ENCODE assay signal across 10 cellular contexts in the genomic region with DNA sequence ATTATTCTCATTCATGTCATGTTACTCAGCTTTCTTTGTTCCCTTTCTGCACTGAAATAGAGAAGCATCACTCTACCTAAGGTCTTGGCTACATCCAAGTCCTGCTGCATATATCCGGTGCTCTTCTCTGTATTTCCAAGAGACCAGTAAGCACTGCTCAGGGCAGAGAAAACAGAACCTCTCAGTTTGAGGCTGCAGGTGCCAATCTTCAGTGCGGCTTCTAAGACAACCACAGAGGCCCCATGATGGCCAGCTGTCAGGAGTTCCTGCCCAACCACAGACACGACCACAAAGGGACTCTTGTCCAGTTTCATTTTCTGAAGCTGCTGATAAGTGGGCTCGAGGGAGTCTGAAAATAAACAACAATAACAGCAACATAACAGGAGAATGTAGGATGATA.
DNase-seq lines count a peak whose midpoint lies in the region; ATAC-seq and TF ChIP-seq lines count a peak whose summit lies in the region.
"Had no signal": no experiment of that assay in that cellular context is flagged by ENCODE, and none has a peak within 500 bp of the region (broad histone marks: within the 10 kb centered on the region; RNA-seq: fewer than 3 reads in every experiment).

No MANE protein-coding gene starts in this region.

- H4K20me1 ChIP-seq in BLaER1: no peaks in the 10 kb centered on the region
- H4K20me1 ChIP-seq in PC-3 (ENCODE audit: low read length): no peaks in the 10 kb centered on the region

- CTCF ChIA-PET in PC-3 (lab: Charles Lee): no interaction called here

- intact Hi-C loops in head of caudate nucleus (cut with DNase I): no loop called here
- intact Hi-C loops in PC-3 (cut with micrococcal nuclease): no loop called here

- H3K9ac ChIP-seq in BLaER1 (no peak overlapping the region; the same call in 1 of the 2 replicates), endodermal cell (ENCODE audit: extremely low read depth, low read length, poor library complexity, severe bottlenecking) (no peak overlapping the region), PC-3 (ENCODE audit: low read length) (no peak overlapping the region)

- H3K4me2 ChIP-seq in BLaER1: peak overlapping the region; percentile 77
- H3K4me2 ChIP-seq in PC-3 (ENCODE audit: low read length): no peak overlapping the region

- H3K27ac Mint-ChIP-seq in endodermal cell: no peak overlapping the region
- H3K27ac Mint-ChIP-seq in activated T-cell treated with anti-CD3 and anti-CD28 coated beads, Interleukin-2, amount 50 U/mL, for 72 hours: no peak overlapping the region
- H3K27ac Mint-ChIP-seq: dendritic cell treated with granulocyte-macrophage colony-stimulating factor and Interleukin-4, amounts not matched to agents 40 ng/mL and 50 ng/mL, for 4 days had no signal

- no peaks in the 10 kb centered on the region for H3F3A ChIP-seq in PC-3 (ENCODE audit: low read length, unreplicated experiment)

- H3K27me3 Mint-ChIP-seq in endodermal cell (ENCODE audit: insufficient read depth): no peaks in the 10 kb centered on the region
- no peaks in the 10 kb centered on the region for H3K27me3 Mint-ChIP-seq in activated T-cell treated with anti-CD3 and anti-CD28 coated beads, Interleukin-2, amount 50 U/mL, for 72 hours (ENCODE audit: low read depth)
- H3K27me3 Mint-ChIP-seq: dendritic cell treated with granulocyte-macrophage colony-stimulating factor and Interleukin-4, amounts not matched to agents 40 ng/mL and 50 ng/mL, for 4 days had no signal

- no peak overlapping the region for H2AFZ ChIP-seq in PC-3 (ENCODE audit: low read length)

- 90 to 100% methylated on average over 3 of the region's 4 CpGs for WGBS in endodermal cell (ENCODE audit: insufficient coverage in 1 of 2, insufficient read length in 1 of 2), 2 experiments

- no TSS peak for BruUV-seq in PC-3 (replicated peaks; lab: Mats Ljungman, UMichigan)

- TF ChIP-seq CTCF in GM20000 (IDR thresholded peaks at IDR 0.05; ENCODE audit: extremely low read depth, missing control alignments) (no peak), endodermal cell (conservative IDR thresholded peaks at IDR 0.05) (no peak), PC-3 (conservative IDR thresholded peaks at IDR 0.05; ENCODE audit: low read depth, low read length) (no peak)

- H3K79me2 ChIP-seq in PC-3 (ENCODE audit: low read length): no peaks in the 10 kb centered on the region

- no peak overlapping the region for H3K4me3 Mint-ChIP-seq in endodermal cell
- H3K4me3 Mint-ChIP-seq in activated T-cell treated with anti-CD3 and anti-CD28 coated beads, Interleukin-2, amount 50 U/mL, for 72 hours: no peak overlapping the region
- H3K4me3 Mint-ChIP-seq: dendritic cell treated with granulocyte-macrophage colony-stimulating factor and Interleukin-4, amounts not matched to agents 40 ng/mL and 50 ng/mL, for 4 days had no signal

- H3K27ac ChIP-seq in BLaER1 (no peak overlapping the region), endodermal cell (ENCODE audit: low read depth, low read length) (no peak overlapping the region), PC-3 (ENCODE audit: low read length) (no peak overlapping the region)

- DNase-seq in GM20000 (ENCODE audit: low spot score) (peak; percentile 20), MV-4-11 (lab: John Stamatoyannopoulos, UW) (peak; percentile 78), head of caudate nucleus (peak in 40 of 42 donors; percentile 13 to 77 (median 55)), endodermal cell (no peak), SHP77 (lab: John Stamatoyannopoulos, UW) (no peak), PC-3 (no peak)
- no peak for DNase-seq in activated T-cell treated with anti-CD3 and anti-CD28 coated beads, Interleukin-2, amount 50 U/mL, for 72 hours
- DNase-seq: NCI-H226 had no signal

- peaks cover 36% of the 10 kb centered on the region for H3K4me1 ChIP-seq in BLaER1
- peaks cover 9% of the 10 kb centered on the region for H3K4me1 ChIP-seq in endodermal cell (ENCODE audit: control insufficient read depth, insufficient read depth, low read length)
- H3K4me1 ChIP-seq in PC-3 (ENCODE audit: insufficient read depth, low read length): no peaks in the 10 kb centered on the region

- H3K4me3 ChIP-seq in BLaER1 (no peak overlapping the region), endodermal cell (ENCODE audit: low read length) (no peak overlapping the region), PC-3 (ENCODE audit: low read length) (no peak overlapping the region)

- POLR2A ChIA-PET in PC-3 (lab: Charles Lee; ENCODE audit: unreplicated experiment): interaction anchor here (0.6 kb wide), 1 partner anchor 164 kb away, joined by 5 read pairs; no protein-coding TSS in a partner anchor

- no peak for ATAC-seq in activated T-cell treated with anti-CD3 and anti-CD28 coated beads, Interleukin-2, amount 50 U/mL, for 72 hours (replicated peaks in 1 of 2)
- ATAC-seq in PC-3: no peak

- H3K9me2 ChIP-seq in PC-3 (replicated peaks; ENCODE audit: low read length): no peaks in the 10 kb centered on the region

- H3K27me3 ChIP-seq in BLaER1 (no peaks in the 10 kb centered on the region), endodermal cell (ENCODE audit: control insufficient read depth, insufficient read depth, low read length, poor library complexity, severe bottlenecking) (no peaks in the 10 kb centered on the region), PC-3 (ENCODE audit: low read length) (no peaks in the 10 kb centered on the region)

- H3K9me3 Mint-ChIP-seq in endodermal cell: no peaks in the 10 kb centered on the region
- no peaks in the 10 kb centered on the region for H3K9me3 Mint-ChIP-seq in activated T-cell treated with anti-CD3 and anti-CD28 coated beads, Interleukin-2, amount 50 U/mL, for 72 hours
- H3K9me3 Mint-ChIP-seq: dendritic cell treated with granulocyte-macrophage colony-stimulating factor and Interleukin-4, amounts not matched to agents 40 ng/mL and 50 ng/mL, for 4 days had no signal

- H3K36me3 ChIP-seq in BLaER1 (no peaks in the 10 kb centered on the region), endodermal cell (ENCODE audit: control insufficient read depth, insufficient read depth, low read length) (no peaks in the 10 kb centered on the region), PC-3 (ENCODE audit: low read depth, low read length) (no peaks in the 10 kb centered on the region)

- H3K4me1 Mint-ChIP-seq in endodermal cell: peaks cover 15% of the 10 kb centered on the region
- peaks cover 12% of the 10 kb centered on the region for H3K4me1 Mint-ChIP-seq in activated T-cell treated with anti-CD3 and anti-CD28 coated beads, Interleukin-2, amount 50 U/mL, for 72 hours (ENCODE audit: low read depth)

- H3K36me3 Mint-ChIP-seq in endodermal cell (ENCODE audit: low read depth): no peaks in the 10 kb centered on the region
- no peaks in the 10 kb centered on the region for H3K36me3 Mint-ChIP-seq in activated T-cell treated with anti-CD3 and anti-CD28 coated beads, Interleukin-2, amount 50 U/mL, for 72 hours (ENCODE audit: insufficient read depth in 2 of 2)

- H3K9me3 ChIP-seq in BLaER1 (no peaks in the 10 kb centered on the region), endodermal cell (ENCODE audit: control insufficient read depth, low read length) (no peaks in the 10 kb centered on the region), PC-3 (ENCODE audit: low read length) (no peaks in the 10 kb centered on the region)

Comparison
In these comparisons a context has a peak if more than half of its experiments do, and no peak if none do; other contexts are left out.
1. DNase-seq: peak in GM20000 (single experiment), MV-4-11 (single experiment) and head of caudate nucleus (40 of 42); none in endodermal cell (single experiment), SHP77 (0 of 2), activated T-cell treated with anti-CD3 and anti-CD28 coated beads, Interleukin-2, amount 50 U/mL, for 72 hours (0 of 2) and PC-3 (single experiment).